ENCODE assay signal across 8 cellular contexts in the genomic region with DNA sequence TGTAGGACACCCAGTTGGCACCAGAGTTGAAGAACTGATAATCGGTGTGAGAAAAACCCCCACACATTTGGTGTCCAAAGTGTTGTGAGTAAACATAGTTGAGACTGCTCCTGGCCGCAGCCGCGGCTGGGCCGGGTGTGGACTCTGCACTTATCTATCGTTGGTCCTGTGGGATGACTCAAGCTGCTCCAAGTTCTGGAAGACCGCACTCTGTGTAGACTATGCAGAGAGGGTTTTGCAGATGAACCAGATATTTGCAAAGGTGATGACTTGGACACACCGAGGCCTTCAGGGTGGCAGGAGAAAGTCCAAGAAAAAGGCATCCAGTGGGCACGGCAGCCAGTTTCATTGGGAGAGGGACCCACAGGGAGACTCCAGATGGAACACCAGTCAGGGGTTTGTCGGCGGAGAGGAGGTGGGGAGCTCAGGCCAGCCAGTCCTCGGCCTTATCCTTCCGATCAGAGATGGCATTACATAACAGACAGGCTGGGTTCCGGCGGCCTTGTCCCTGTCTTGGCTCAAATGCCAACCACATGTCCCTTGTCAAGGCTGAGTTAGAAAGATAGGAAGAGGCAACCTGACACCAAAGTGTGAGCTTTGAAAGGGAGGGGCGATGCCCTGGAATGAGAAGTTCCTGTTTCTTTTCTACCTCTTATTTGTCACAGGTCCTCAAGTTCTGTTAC. TPM values are rescaled to one million over a fixed set of nuclear protein-coding genes. Genes with fewer than 3 reads are reported as not detected.
DNase-seq lines count a peak whose midpoint lies in the region; TF ChIP-seq lines count a peak whose summit lies in the region.

No MANE protein-coding gene starts in this region.

- no peaks in the 10 kb centered on the region for H3K9me3 Mint-ChIP-seq in nephron progenitor cell
- H3K9me3 Mint-ChIP-seq in CD8-positive, alpha-beta memory T cell: peaks cover 0 to 6% (median 0%) of the 10 kb centered on the region in 5 donors
- no peaks in the 10 kb centered on the region for H3K9me3 Mint-ChIP-seq in activated T-helper 2 cell treated with anti-CD3 and anti-CD28 coated beads, Interferon-gamma antibody, Interleukin-2, Interleukin-4, amounts not matched to agents 10 μg/mL and 5 μg/mL and 100 μg/mL, durations not matched to agents 14 hours and 24 hours and 36 hours

- H3K4me1 Mint-ChIP-seq in nephron progenitor cell: peaks cover 36% of the 10 kb centered on the region
- H3K4me1 Mint-ChIP-seq in CD8-positive, alpha-beta memory T cell: peaks cover 0 to 7% (median 0%) of the 10 kb centered on the region in 3 donors
- H3K4me1 Mint-ChIP-seq in activated T-helper 2 cell treated with anti-CD3 and anti-CD28 coated beads, Interferon-gamma antibody, Interleukin-2, Interleukin-4, amounts not matched to agents 10 μg/mL and 5 μg/mL and 100 μg/mL, durations not matched to agents 14 hours and 24 hours and 36 hours (ENCODE audit: low read depth): peaks cover 20% of the 10 kb centered on the region

- POLR2A ChIA-PET in CD8-positive, alpha-beta memory T cell (lab: Charles Lee): no interaction called here

- peaks cover 3% of the 10 kb centered on the region for H3K27me3 Mint-ChIP-seq in nephron progenitor cell (ENCODE audit: low read depth, poor library complexity)
- H3K27me3 Mint-ChIP-seq in CD8-positive, alpha-beta memory T cell: peaks cover 15 to 50% of the 10 kb centered on the region in 2 donors
- peaks cover 2% of the 10 kb centered on the region for H3K27me3 Mint-ChIP-seq in activated T-helper 2 cell treated with anti-CD3 and anti-CD28 coated beads, Interferon-gamma antibody, Interleukin-2, Interleukin-4, amounts not matched to agents 10 μg/mL and 5 μg/mL and 100 μg/mL, durations not matched to agents 14 hours and 24 hours and 36 hours (ENCODE audit: low read depth)

- H3K36me3 Mint-ChIP-seq in nephron progenitor cell (ENCODE audit: low read depth): peaks cover 9% of the 10 kb centered on the region
- peaks cover 0 to 7% (median 0%) of the 10 kb centered on the region in 3 donors for H3K36me3 Mint-ChIP-seq in CD8-positive, alpha-beta memory T cell
- H3K36me3 Mint-ChIP-seq in activated T-helper 2 cell treated with anti-CD3 and anti-CD28 coated beads, Interferon-gamma antibody, Interleukin-2, Interleukin-4, amounts not matched to agents 10 μg/mL and 5 μg/mL and 100 μg/mL, durations not matched to agents 14 hours and 24 hours and 36 hours (ENCODE audit: low read depth): no peaks in the 10 kb centered on the region

- H3K4me3 Mint-ChIP-seq in nephron progenitor cell: no peak overlapping the region
- H3K4me3 Mint-ChIP-seq in CD8-positive, alpha-beta memory T cell: no peak overlapping the region
- no peak overlapping the region for H3K4me3 Mint-ChIP-seq in activated T-helper 2 cell treated with anti-CD3 and anti-CD28 coated beads, Interferon-gamma antibody, Interleukin-2, Interleukin-4, amounts not matched to agents 10 μg/mL and 5 μg/mL and 100 μg/mL, durations not matched to agents 14 hours and 24 hours and 36 hours (ENCODE audit: low read depth)

- H3K27ac ChIP-seq in C4-2B (peak overlapping the region; percentile 73), epithelial cell of prostate (peak overlapping the region; percentile 96)
- H3K27ac ChIP-seq in CD8-positive, alpha-beta memory T cell (ENCODE audit: low read depth, low read length): no peak overlapping the region

- no peaks in the 10 kb centered on the region for H3K27me3 ChIP-seq in CD8-positive, alpha-beta memory T cell (ENCODE audit: insufficient read depth, low read length, poor library complexity, severe bottlenecking)

- no peaks in the 10 kb centered on the region for H3K9me3 ChIP-seq in CD8-positive, alpha-beta memory T cell (ENCODE audit: low read length)

- TF ChIP-seq CTCF in C4-2B (conservative IDR thresholded peaks at IDR 0.05): no peak
- TF ChIP-seq CTCF in nephron progenitor cell (IDR thresholded peaks at IDR 0.05): no peak

- intact Hi-C loops in activated T-helper 2 cell treated with anti-CD3 and anti-CD28 coated beads, Interferon-gamma antibody, Interleukin-2, Interleukin-4, amounts not matched to agents 10 μg/mL and 5 μg/mL and 100 μg/mL, durations not matched to agents 14 hours and 24 hours and 36 hours (cut with micrococcal nuclease): no loop called here

- peak overlapping the region; percentile 75 for H3K27ac Mint-ChIP-seq in nephron progenitor cell
- H3K27ac Mint-ChIP-seq in CD8-positive, alpha-beta memory T cell: peak overlapping the region in 1 of 8 donors; percentile 47
- no peak overlapping the region for H3K27ac Mint-ChIP-seq in activated T-helper 2 cell treated with anti-CD3 and anti-CD28 coated beads, Interferon-gamma antibody, Interleukin-2, Interleukin-4, amounts not matched to agents 10 μg/mL and 5 μg/mL and 100 μg/mL, durations not matched to agents 14 hours and 24 hours and 36 hours

- peaks cover 13% of the 10 kb centered on the region for H3K4me1 ChIP-seq in CD8-positive, alpha-beta memory T cell (ENCODE audit: insufficient read depth, low read length)

- CTCF ChIA-PET in CD8-positive, alpha-beta memory T cell (lab: Charles Lee): no interaction called here

- peak; percentile 93 for DNase-seq in NCI-H226
- DNase-seq in epithelial cell of prostate (ENCODE audit: low read depth, low spot score): no peak
- no peak for DNase-seq in nephron progenitor cell
- DNase-seq in NCI-H2227 treated with DMSO at 0.1 percent for 48 hours (lab: John Stamatoyannopoulos, UW): no peak
- DNase-seq in T-helper 9 cell: no peak
- DNase-seq in CD8-positive, alpha-beta memory T cell: no peak
- no peak for DNase-seq in activated T-helper 2 cell treated with anti-CD3 and anti-CD28 coated beads, Interferon-gamma antibody, Interleukin-2, Interleukin-4, amounts not matched to agents 10 μg/mL and 5 μg/mL and 100 μg/mL, durations not matched to agents 14 hours and 24 hours and 36 hours (ENCODE audit: low spot score)

- H3K4me3 ChIP-seq in CD8-positive, alpha-beta memory T cell (ENCODE audit: low read length): no peak overlapping the region

- H3K36me3 ChIP-seq in CD8-positive, alpha-beta memory T cell (ENCODE audit: insufficient read depth, low read length): no peaks in the 10 kb centered on the region

RNA-seq across cellular contexts. Expression of gene C2CD2, which starts 21.1 kb away (rescaled TPM):
- 1 to 10 TPM; 4.3 to 5.0 TPM for total RNA-seq in CD8-positive, alpha-beta memory T cell
- 2.3 TPM for polyA plus RNA-seq in CD8-positive, alpha-beta memory T cell
- total RNA-seq in activated T-helper 2 cell treated with anti-CD3 and anti-CD28 coated beads, Interferon-gamma antibody, Interleukin-2, Interleukin-4, amounts not matched to agents 10 μg/mL and 5 μg/mL and 100 μg/mL, durations not matched to agents 14 hours and 24 hours and 36 hours: 8.6 and 11.1 TPM in 2 replicates

RNA-seq across cellular contexts. Expression of gene PRDM15, which starts 53.6 kb away (rescaled TPM):
- total RNA-seq in CD8-positive, alpha-beta memory T cell: 10 to 100 TPM; 12.0 to 13.1 TPM
- 2.2 TPM for polyA plus RNA-seq in CD8-positive, alpha-beta memory T cell
- total RNA-seq in activated T-helper 2 cell treated with anti-CD3 and anti-CD28 coated beads, Interferon-gamma antibody, Interleukin-2, Interleukin-4, amounts not matched to agents 10 μg/mL and 5 μg/mL and 100 μg/mL, durations not matched to agents 14 hours and 24 hours and 36 hours: 16.2 and 18.2 TPM in 2 replicates
